3 cellular contexts compared by ENCODE assay signal in the genomic region with DNA sequence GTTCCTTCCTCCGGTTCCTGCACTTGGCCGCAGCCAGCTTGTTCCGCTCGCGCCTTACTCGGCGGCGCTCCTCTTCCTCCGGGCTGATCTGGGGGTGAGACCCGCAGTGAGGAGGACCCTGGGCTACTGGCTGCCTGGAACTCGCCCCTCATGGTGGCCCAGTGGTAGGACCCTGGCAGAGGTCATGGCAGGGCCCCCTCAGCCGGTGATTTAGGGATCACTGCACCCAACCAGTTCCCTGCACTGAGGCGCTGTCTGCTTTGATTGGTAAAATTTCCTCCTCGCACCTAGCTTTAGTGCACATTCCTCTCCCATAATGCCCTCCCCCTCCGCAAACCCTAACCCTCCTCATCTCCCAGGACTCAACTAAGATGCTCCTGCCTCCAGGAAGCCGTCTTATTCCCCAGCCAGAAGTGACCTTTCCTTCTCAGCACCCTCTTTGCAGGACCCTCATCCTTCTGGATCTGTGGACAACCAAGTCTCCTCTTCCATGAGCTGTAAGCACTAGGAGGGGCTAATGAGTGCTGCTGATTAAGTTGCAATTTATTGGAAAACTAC.
TF ChIP-seq lines count a peak whose summit lies in the region.

No MANE protein-coding gene starts in this region.

TF ChIP-seq in SK-N-SH, 30 proteins besides CTCF, POLR2A, EP300 and RAD21:
- TF ChIP-seq, protein P1, sequence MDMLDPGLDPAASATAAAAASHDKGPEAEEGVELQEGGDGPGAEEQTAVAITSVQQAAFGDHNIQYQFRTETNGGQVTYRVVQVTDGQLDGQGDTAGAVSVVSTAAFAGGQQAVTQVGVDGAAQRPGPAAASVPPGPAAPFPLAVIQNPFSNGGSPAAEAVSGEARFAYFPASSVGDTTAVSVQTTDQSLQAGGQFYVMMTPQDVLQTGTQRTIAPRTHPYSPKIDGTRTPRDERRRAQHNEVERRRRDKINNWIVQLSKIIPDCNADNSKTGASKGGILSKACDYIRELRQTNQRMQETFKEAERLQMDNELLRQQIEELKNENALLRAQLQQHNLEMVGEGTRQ (IDR thresholded peaks at IDR 0.05; ENCODE audit: borderline replicate concordance, low read depth, low read length): no peak
- TF ChIP-seq TCF12 (IDR thresholded peaks at IDR 0.05) (no peak), POLR2AphosphoS5 (IDR thresholded peaks at IDR 0.05; ENCODE audit: low read depth, low read length) (no peak)
- TF ChIP-seq, protein P2, sequence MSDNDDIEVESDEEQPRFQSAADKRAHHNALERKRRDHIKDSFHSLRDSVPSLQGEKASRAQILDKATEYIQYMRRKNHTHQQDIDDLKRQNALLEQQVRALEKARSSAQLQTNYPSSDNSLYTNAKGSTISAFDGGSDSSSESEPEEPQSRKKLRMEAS (IDR thresholded peaks at IDR 0.05; ENCODE audit: low read depth): no peak
TF ChIP-seq in SK-N-SH: peak in this region for 0.

TF ChIP-seq in SK-N-SH treated with all-trans-retinoic acid at 6 μM for 48 hours, 23 proteins besides CTCF, POLR2A, EP300 and RAD21 (continued from another document):
- TF ChIP-seq, protein P3, sequence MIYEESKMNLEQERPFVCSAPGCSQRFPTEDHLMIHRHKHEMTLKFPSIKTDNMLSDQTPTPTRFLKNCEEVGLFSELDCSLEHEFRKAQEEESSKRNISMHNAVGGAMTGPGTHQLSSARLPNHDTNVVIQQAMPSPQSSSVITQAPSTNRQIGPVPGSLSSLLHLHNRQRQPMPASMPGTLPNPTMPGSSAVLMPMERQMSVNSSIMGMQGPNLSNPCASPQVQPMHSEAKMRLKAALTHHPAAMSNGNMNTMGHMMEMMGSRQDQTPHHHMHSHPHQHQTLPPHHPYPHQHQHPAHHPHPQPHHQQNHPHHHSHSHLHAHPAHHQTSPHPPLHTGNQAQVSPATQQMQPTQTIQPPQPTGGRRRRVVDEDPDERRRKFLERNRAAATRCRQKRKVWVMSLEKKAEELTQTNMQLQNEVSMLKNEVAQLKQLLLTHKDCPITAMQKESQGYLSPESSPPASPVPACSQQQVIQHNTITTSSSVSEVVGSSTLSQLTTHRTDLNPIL (CRISPR knock-in tag; IDR thresholded peaks at IDR 0.05; ENCODE audit: low read depth): no peak
- TF ChIP-seq, protein P4, sequence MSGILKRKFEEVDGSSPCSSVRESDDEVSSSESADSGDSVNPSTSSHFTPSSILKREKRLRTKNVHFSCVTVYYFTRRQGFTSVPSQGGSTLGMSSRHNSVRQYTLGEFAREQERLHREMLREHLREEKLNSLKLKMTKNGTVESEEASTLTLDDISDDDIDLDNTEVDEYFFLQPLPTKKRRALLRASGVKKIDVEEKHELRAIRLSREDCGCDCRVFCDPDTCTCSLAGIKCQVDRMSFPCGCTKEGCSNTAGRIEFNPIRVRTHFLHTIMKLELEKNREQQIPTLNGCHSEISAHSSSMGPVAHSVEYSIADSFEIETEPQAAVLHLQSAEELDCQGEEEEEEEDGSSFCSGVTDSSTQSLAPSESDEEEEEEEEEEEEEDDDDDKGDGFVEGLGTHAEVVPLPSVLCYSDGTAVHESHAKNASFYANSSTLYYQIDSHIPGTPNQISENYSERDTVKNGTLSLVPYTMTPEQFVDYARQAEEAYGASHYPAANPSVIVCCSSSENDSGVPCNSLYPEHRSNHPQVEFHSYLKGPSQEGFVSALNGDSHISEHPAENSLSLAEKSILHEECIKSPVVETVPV (CRISPR knock-in tag; IDR thresholded peaks at IDR 0.05): no peak
- TF ChIP-seq GLIS3 (CRISPR knock-in tag; IDR thresholded peaks at IDR 0.05): no peak
- no peak for TF ChIP-seq ESRRG (CRISPR knock-in tag; IDR thresholded peaks at IDR 0.05)
- TF ChIP-seq ZNF70 (CRISPR knock-in tag; IDR thresholded peaks at IDR 0.05): no peak
- TF ChIP-seq ISL1 (CRISPR knock-in tag; IDR thresholded peaks at IDR 0.05): no peak
- TF ChIP-seq, protein P5, sequence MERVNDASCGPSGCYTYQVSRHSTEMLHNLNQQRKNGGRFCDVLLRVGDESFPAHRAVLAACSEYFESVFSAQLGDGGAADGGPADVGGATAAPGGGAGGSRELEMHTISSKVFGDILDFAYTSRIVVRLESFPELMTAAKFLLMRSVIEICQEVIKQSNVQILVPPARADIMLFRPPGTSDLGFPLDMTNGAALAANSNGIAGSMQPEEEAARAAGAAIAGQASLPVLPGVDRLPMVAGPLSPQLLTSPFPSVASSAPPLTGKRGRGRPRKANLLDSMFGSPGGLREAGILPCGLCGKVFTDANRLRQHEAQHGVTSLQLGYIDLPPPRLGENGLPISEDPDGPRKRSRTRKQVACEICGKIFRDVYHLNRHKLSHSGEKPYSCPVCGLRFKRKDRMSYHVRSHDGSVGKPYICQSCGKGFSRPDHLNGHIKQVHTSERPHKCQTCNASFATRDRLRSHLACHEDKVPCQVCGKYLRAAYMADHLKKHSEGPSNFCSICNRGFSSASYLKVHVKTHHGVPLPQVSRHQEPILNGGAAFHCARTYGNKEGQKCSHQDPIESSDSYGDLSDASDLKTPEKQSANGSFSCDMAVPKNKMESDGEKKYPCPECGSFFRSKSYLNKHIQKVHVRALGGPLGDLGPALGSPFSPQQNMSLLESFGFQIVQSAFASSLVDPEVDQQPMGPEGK (CRISPR knock-in tag; IDR thresholded peaks at IDR 0.05; ENCODE audit: borderline replicate concordance): no peak
- TF ChIP-seq, protein P6, sequence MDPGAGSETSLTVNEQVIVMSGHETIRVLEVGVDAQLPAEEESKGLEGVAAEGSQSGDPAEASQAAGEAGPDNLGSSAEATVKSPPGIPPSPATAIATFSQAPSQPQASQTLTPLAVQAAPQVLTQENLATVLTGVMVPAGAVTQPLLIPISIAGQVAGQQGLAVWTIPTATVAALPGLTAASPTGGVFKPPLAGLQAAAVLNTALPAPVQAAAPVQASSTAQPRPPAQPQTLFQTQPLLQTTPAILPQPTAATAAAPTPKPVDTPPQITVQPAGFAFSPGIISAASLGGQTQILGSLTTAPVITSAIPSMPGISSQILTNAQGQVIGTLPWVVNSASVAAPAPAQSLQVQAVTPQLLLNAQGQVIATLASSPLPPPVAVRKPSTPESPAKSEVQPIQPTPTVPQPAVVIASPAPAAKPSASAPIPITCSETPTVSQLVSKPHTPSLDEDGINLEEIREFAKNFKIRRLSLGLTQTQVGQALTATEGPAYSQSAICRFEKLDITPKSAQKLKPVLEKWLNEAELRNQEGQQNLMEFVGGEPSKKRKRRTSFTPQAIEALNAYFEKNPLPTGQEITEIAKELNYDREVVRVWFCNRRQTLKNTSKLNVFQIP (CRISPR knock-in tag; IDR thresholded peaks at IDR 0.05; ENCODE audit: borderline replicate concordance, low read depth): no peak
- TF ChIP-seq ZC3H10 (CRISPR knock-in tag; IDR thresholded peaks at IDR 0.05): no peak
- TF ChIP-seq TOX (CRISPR knock-in tag; IDR thresholded peaks at IDR 0.05; ENCODE audit: borderline replicate concordance): no peak
- no peak for TF ChIP-seq ARNTL (CRISPR knock-in tag; IDR thresholded peaks at IDR 0.05; ENCODE audit: borderline replicate concordance, low read depth)
- TF ChIP-seq OSR1 (CRISPR knock-in tag; IDR thresholded peaks at IDR 0.05): no peak
- no peak for TF ChIP-seq CSDC2 (CRISPR knock-in tag; IDR thresholded peaks at IDR 0.05)
- TF ChIP-seq SNAI2 (CRISPR knock-in tag; IDR thresholded peaks at IDR 0.05): no peak
- TF ChIP-seq TCF4 (CRISPR knock-in tag; IDR thresholded peaks at IDR 0.05; ENCODE audit: borderline replicate concordance): no peak
- no peak for TF ChIP-seq ZFP30 (CRISPR knock-in tag; IDR thresholded peaks at IDR 0.05)

TF ChIP-seq in WTC11, 78 proteins besides CTCF, POLR2A, EP300 and RAD21 (continues in another document):
- TF ChIP-seq, protein P7, sequence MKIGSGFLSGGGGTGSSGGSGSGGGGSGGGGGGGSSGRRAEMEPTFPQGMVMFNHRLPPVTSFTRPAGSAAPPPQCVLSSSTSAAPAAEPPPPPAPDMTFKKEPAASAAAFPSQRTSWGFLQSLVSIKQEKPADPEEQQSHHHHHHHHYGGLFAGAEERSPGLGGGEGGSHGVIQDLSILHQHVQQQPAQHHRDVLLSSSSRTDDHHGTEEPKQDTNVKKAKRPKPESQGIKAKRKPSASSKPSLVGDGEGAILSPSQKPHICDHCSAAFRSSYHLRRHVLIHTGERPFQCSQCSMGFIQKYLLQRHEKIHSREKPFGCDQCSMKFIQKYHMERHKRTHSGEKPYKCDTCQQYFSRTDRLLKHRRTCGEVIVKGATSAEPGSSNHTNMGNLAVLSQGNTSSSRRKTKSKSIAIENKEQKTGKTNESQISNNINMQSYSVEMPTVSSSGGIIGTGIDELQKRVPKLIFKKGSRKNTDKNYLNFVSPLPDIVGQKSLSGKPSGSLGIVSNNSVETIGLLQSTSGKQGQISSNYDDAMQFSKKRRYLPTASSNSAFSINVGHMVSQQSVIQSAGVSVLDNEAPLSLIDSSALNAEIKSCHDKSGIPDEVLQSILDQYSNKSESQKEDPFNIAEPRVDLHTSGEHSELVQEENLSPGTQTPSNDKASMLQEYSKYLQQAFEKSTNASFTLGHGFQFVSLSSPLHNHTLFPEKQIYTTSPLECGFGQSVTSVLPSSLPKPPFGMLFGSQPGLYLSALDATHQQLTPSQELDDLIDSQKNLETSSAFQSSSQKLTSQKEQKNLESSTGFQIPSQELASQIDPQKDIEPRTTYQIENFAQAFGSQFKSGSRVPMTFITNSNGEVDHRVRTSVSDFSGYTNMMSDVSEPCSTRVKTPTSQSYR (CRISPR knock-in tag; IDR thresholded peaks at IDR 0.05): no peak
- no peak for TF ChIP-seq ZNF416 (CRISPR knock-in tag; IDR thresholded peaks at IDR 0.05)
- TF ChIP-seq, protein P8, sequence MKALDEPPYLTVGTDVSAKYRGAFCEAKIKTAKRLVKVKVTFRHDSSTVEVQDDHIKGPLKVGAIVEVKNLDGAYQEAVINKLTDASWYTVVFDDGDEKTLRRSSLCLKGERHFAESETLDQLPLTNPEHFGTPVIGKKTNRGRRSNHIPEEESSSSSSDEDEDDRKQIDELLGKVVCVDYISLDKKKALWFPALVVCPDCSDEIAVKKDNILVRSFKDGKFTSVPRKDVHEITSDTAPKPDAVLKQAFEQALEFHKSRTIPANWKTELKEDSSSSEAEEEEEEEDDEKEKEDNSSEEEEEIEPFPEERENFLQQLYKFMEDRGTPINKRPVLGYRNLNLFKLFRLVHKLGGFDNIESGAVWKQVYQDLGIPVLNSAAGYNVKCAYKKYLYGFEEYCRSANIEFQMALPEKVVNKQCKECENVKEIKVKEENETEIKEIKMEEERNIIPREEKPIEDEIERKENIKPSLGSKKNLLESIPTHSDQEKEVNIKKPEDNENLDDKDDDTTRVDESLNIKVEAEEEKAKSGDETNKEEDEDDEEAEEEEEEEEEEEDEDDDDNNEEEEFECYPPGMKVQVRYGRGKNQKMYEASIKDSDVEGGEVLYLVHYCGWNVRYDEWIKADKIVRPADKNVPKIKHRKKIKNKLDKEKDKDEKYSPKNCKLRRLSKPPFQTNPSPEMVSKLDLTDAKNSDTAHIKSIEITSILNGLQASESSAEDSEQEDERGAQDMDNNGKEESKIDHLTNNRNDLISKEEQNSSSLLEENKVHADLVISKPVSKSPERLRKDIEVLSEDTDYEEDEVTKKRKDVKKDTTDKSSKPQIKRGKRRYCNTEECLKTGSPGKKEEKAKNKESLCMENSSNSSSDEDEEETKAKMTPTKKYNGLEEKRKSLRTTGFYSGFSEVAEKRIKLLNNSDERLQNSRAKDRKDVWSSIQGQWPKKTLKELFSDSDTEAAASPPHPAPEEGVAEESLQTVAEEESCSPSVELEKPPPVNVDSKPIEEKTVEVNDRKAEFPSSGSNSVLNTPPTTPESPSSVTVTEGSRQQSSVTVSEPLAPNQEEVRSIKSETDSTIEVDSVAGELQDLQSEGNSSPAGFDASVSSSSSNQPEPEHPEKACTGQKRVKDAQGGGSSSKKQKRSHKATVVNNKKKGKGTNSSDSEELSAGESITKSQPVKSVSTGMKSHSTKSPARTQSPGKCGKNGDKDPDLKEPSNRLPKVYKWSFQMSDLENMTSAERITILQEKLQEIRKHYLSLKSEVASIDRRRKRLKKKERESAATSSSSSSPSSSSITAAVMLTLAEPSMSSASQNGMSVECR (CRISPR knock-in tag; IDR thresholded peaks at IDR 0.05; ENCODE audit: borderline replicate concordance): no peak
- TF ChIP-seq PRRX2 (CRISPR knock-in tag; IDR thresholded peaks at IDR 0.05): no peak
- no peak for TF ChIP-seq ZNF121 (CRISPR knock-in tag; IDR thresholded peaks at IDR 0.05)
- no peak for TF ChIP-seq SMAD4 (CRISPR knock-in tag; IDR thresholded peaks at IDR 0.05)
- TF ChIP-seq NFYB (CRISPR knock-in tag; conservative IDR thresholded peaks at IDR 0.05; ENCODE audit: low read depth): no peak
- TF ChIP-seq, protein P9, sequence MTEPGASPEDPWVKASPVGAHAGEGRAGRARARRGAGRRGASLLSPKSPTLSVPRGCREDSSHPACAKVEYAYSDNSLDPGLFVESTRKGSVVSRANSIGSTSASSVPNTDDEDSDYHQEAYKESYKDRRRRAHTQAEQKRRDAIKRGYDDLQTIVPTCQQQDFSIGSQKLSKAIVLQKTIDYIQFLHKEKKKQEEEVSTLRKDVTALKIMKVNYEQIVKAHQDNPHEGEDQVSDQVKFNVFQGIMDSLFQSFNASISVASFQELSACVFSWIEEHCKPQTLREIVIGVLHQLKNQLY (CRISPR knock-in tag; IDR thresholded peaks at IDR 0.05): no peak
- TF ChIP-seq, protein P10, sequence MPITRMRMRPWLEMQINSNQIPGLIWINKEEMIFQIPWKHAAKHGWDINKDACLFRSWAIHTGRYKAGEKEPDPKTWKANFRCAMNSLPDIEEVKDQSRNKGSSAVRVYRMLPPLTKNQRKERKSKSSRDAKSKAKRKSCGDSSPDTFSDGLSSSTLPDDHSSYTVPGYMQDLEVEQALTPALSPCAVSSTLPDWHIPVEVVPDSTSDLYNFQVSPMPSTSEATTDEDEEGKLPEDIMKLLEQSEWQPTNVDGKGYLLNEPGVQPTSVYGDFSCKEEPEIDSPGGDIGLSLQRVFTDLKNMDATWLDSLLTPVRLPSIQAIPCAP (CRISPR knock-in tag; IDR thresholded peaks at IDR 0.05): no peak
- TF ChIP-seq, protein P2 (CRISPR knock-in tag; IDR thresholded peaks at IDR 0.05): no peak
- TF ChIP-seq SOX15 (CRISPR knock-in tag; IDR thresholded peaks at IDR 0.05): no peak
- TF ChIP-seq IRF2 (CRISPR knock-in tag; IDR thresholded peaks at IDR 0.05; ENCODE audit: borderline replicate concordance, low read depth): no peak
- TF ChIP-seq, protein P11, sequence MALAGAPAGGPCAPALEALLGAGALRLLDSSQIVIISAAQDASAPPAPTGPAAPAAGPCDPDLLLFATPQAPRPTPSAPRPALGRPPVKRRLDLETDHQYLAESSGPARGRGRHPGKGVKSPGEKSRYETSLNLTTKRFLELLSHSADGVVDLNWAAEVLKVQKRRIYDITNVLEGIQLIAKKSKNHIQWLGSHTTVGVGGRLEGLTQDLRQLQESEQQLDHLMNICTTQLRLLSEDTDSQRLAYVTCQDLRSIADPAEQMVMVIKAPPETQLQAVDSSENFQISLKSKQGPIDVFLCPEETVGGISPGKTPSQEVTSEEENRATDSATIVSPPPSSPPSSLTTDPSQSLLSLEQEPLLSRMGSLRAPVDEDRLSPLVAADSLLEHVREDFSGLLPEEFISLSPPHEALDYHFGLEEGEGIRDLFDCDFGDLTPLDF (CRISPR knock-in tag; IDR thresholded peaks at IDR 0.05): no peak
- no peak for TF ChIP-seq NFE2L1 (CRISPR knock-in tag; IDR thresholded peaks at IDR 0.05)
